Comparison of ENCODE assay signal across 18 cellular contexts in genomic region chr9:134992755-134993124, GRCh38.
DNase-seq lines count a peak whose midpoint lies in the region; ATAC-seq and TF ChIP-seq lines count a peak whose summit lies in the region.
"Had no signal": no experiment of that assay in that cellular context is flagged by ENCODE, and none has a peak within 500 bp of the region (broad histone marks: within the 10 kb centered on the region; RNA-seq: fewer than 3 reads in every experiment).

No MANE protein-coding gene starts in this region.

- H3K36me3 ChIP-seq in left ventricle myocardium inferior = no peaks in the 10 kb centered on the region
- no peaks in the 10 kb centered on the region for H3K36me3 ChIP-seq in aorta (ENCODE audit: control insufficient read depth in 1 of 2, insufficient read depth in 2 of 2, low read length in 1 of 2)
- H3K36me3 ChIP-seq: adrenal gland, cardiac muscle cell, pancreas, SJSA1 had no signal

- DNase-seq in left ventricle myocardium inferior (no peak), Right ventricle myocardium inferior (ENCODE audit: missing footprints) (no peak), fibroblast of mammary gland (ENCODE audit: low read depth) (peak; percentile 5), posterior vena cava (ENCODE audit: low spot score) (peak; percentile 75), aorta (peak; percentile 38 to 71), activated gamma-delta T cell (lab: John Stamatoyannopoulos, UW) (no peak), left colon (no peak)
- DNase-seq in activated CD4-positive, alpha-beta T cell treated with anti-CD3 and anti-CD28 coated beads for 4 hours = no peak
- DNase-seq: naive B cell; NCI-H146; NCI-H2171; PC-9; stimulated activated CD4-positive, alpha-beta T cell treated with anti-CD3 and anti-CD28 coated beads, Interleukin-4, amount 100 ng/mL, for 24 hours had no signal

- TF ChIP-seq CTCF in left ventricle myocardium inferior (IDR thresholded peaks at IDR 0.05; ENCODE audit: borderline replicate concordance) = no peak
- no peak for TF ChIP-seq CTCF in fibroblast of mammary gland (conservative IDR thresholded peaks at IDR 0.05; ENCODE audit: control insufficient read depth, insufficient read depth, low read depth, low read length)

- no peak for ATAC-seq in Right ventricle myocardium inferior
- ATAC-seq in aorta (ENCODE audit: low FRiP score) = no peak
- ATAC-seq in left colon = no peak
- ATAC-seq: pancreas had no signal

- no peaks in the 10 kb centered on the region for H3K4me1 ChIP-seq in left ventricle myocardium inferior
- no peaks in the 10 kb centered on the region for H3K4me1 ChIP-seq in aorta (ENCODE audit: control insufficient read depth in 1 of 2, insufficient read depth in 2 of 2, low read length in 2 of 2)
- H3K4me1 ChIP-seq: adrenal gland, pancreas, SJSA1 had no signal

- H3K27ac ChIP-seq in left ventricle myocardium inferior (replicated peaks) (no peak overlapping the region), aorta (ENCODE audit: low read depth in 1 of 2, low read length in 2 of 2) (no peak overlapping the region)
- H3K27ac ChIP-seq: adrenal gland, cardiac muscle cell, epithelial cell of prostate, pancreas, PC-9, SJSA1 had no signal

- H3K4me3 ChIP-seq in left ventricle myocardium inferior (peak overlapping the region; percentile 6), fibroblast of mammary gland (ENCODE audit: control insufficient read depth, low read depth, low read length) (no peak overlapping the region), aorta (ENCODE audit: low read length in 2 of 2) (no peak overlapping the region)
- H3K4me3 ChIP-seq: adrenal gland, cardiac muscle cell, pancreas, PC-9, SJSA1 had no signal

- intact Hi-C loops in left ventricle myocardium inferior (cut with micrococcal nuclease) = no loop called here
- intact Hi-C loops in Right ventricle myocardium inferior (cut with DNase I) = no loop called here
- intact Hi-C loops in posterior vena cava (cut with DNase I) = no loop called here
- intact Hi-C loops in aorta (cut with DNase I) = no loop called here
- intact Hi-C loops in left colon (cut with DNase I, micrococcal nuclease) = no loop called here

- peaks cover 2% of the 10 kb centered on the region for H3K9me3 ChIP-seq in left ventricle myocardium inferior (replicated peaks)
- H3K9me3 ChIP-seq in aorta (ENCODE audit: control insufficient read depth, low read length) = peaks cover 2% of the 10 kb centered on the region
- H3K9me3 ChIP-seq: adrenal gland, pancreas, SJSA1 had no signal

- H3K27me3 ChIP-seq in left ventricle myocardium inferior (ENCODE audit: low read depth) (peaks cover 31% of the 10 kb centered on the region), aorta (ENCODE audit: control insufficient read depth in 1 of 2, insufficient read depth in 2 of 2, low read length in 1 of 2) (no peaks in the 10 kb centered on the region)
- H3K27me3 ChIP-seq: adrenal gland, cardiac muscle cell, pancreas had no signal

- 56 to 67% methylated on average over 22 of the region's 22 CpGs for WGBS in aorta, 2 donors

Comparison
In these comparisons a context has a peak if more than half of its experiments do, and no peak if none do; other contexts are left out.
1. DNase-seq: peak in fibroblast of mammary gland (single experiment), posterior vena cava (single experiment) and aorta (2 of 2); none in left ventricle myocardium inferior (single experiment), Right ventricle myocardium inferior (single experiment), activated gamma-delta T cell (single experiment), left colon (0 of 2) and activated CD4-positive, alpha-beta T cell treated with anti-CD3 and anti-CD28 coated beads for 4 hours (0 of 2).